In genomic region chr14:100893228-100893601, GRCh38 we compare ENCODE assay signal across 19 cellular contexts. TPM values are rescaled to one million over a fixed set of nuclear protein-coding genes. Genes with fewer than 3 reads are reported as not detected.
"Had no signal": no experiment of that assay in that cellular context is flagged by ENCODE, and none has a peak within 500 bp of the region (broad histone marks: within the 10 kb centered on the region; RNA-seq: fewer than 3 reads in every experiment).

No MANE protein-coding gene starts in this region.

- H3K4me1 Mint-ChIP-seq: activated CD4-positive, alpha-beta memory T cell treated with anti-CD3 and anti-CD28 coated beads, Interleukin-2, amount 10 ng/mL, durations not matched to agents 7 days and 5 days; activated CD4-positive, alpha-beta T cell treated with anti-CD3 and anti-CD28 coated beads for 36 hours; natural killer cell; stimulated activated memory B cell treated with anti-CD40 and anti-IgM and Interleukin-4, amounts not matched to agents 10 μg/mL and 1 μg/mL and 100 μg/mL, for 72 hours had no signal

- DNase-seq: activated CD4-positive, alpha-beta memory T cell treated with anti-CD3 and anti-CD28 coated beads, Interleukin-2, amount 10 ng/mL, durations not matched to agents 7 days and 5 days; activated CD4-positive, alpha-beta T cell treated with anti-CD3 and anti-CD28 coated beads for 36 hours; activated CD8-positive, alpha-beta memory T cell treated with anti-CD3 and anti-CD28 coated beads, Interleukin-2, amount 50 U/mL, for 4 hours; activated naive CD4-positive, alpha-beta T cell; activated T-cell treated with anti-CD3 and anti-CD28 coated beads, Interleukin-2, amount 50 U/mL, for 72 hours; caudate nucleus; effector CD4-positive, alpha-beta T cell; foreskin melanocyte; mucosa of descending colon; small intestine; T-helper 1 cell had no signal

- H3K9me3 ChIP-seq: mucosa of descending colon, ovary, transverse colon had no signal

- H3K36me3 ChIP-seq: ovary, transverse colon had no signal

- H3K9me3 Mint-ChIP-seq: activated CD4-positive, alpha-beta memory T cell treated with anti-CD3 and anti-CD28 coated beads, Interleukin-2, amount 10 ng/mL, durations not matched to agents 7 days and 5 days; activated T-cell treated with anti-CD3 and anti-CD28 coated beads, Interleukin-2, amount 50 U/mL, for 72 hours; natural killer cell; stimulated activated memory B cell treated with anti-CD40 and anti-IgM and Interleukin-4, amounts not matched to agents 10 μg/mL and 1 μg/mL and 100 μg/mL, for 72 hours had no signal

- H3K27me3 ChIP-seq: ovary had no signal

- H3K4me3 Mint-ChIP-seq: activated CD4-positive, alpha-beta memory T cell treated with anti-CD3 and anti-CD28 coated beads, Interleukin-2, amount 10 ng/mL, durations not matched to agents 7 days and 5 days; activated CD4-positive, alpha-beta T cell treated with anti-CD3 and anti-CD28 coated beads for 36 hours; activated T-cell treated with anti-CD3 and anti-CD28 coated beads, Interleukin-2, amount 50 U/mL, for 72 hours; natural killer cell; stimulated activated memory B cell treated with anti-CD40 and anti-IgM and Interleukin-4, amounts not matched to agents 10 μg/mL and 1 μg/mL and 100 μg/mL, for 72 hours had no signal

- H3K27ac Mint-ChIP-seq: activated CD4-positive, alpha-beta memory T cell treated with anti-CD3 and anti-CD28 coated beads, Interleukin-2, amount 10 ng/mL, durations not matched to agents 7 days and 5 days; activated CD4-positive, alpha-beta T cell treated with anti-CD3 and anti-CD28 coated beads for 36 hours; activated T-cell treated with anti-CD3 and anti-CD28 coated beads, Interleukin-2, amount 50 U/mL, for 72 hours; natural killer cell; stimulated activated memory B cell treated with anti-CD40 and anti-IgM and Interleukin-4, amounts not matched to agents 10 μg/mL and 1 μg/mL and 100 μg/mL, for 72 hours had no signal

- H3K36me3 Mint-ChIP-seq: natural killer cell; stimulated activated memory B cell treated with anti-CD40 and anti-IgM and Interleukin-4, amounts not matched to agents 10 μg/mL and 1 μg/mL and 100 μg/mL, for 72 hours had no signal

- H3K27me3 Mint-ChIP-seq: stimulated activated memory B cell treated with anti-CD40 and anti-IgM and Interleukin-4, amounts not matched to agents 10 μg/mL and 1 μg/mL and 100 μg/mL, for 72 hours had no signal

- H3K27ac ChIP-seq: coronary artery, ovary, transverse colon, VCaP had no signal

- H3K4me3 ChIP-seq: coronary artery, mucosa of descending colon, ovary, transverse colon had no signal

- ATAC-seq: activated CD4-positive, alpha-beta T cell treated with anti-CD3 and anti-CD28 coated beads for 36 hours; activated T-cell treated with anti-CD3 and anti-CD28 coated beads, Interleukin-2, amount 50 U/mL, for 72 hours; mucosa of descending colon; natural killer cell; stimulated activated memory B cell treated with anti-CD40 and anti-IgM and Interleukin-4, amounts not matched to agents 10 μg/mL and 1 μg/mL and 100 μg/mL, for 72 hours had no signal

RNA-seq across cellular contexts. Expression of gene RTL1, which starts 10.3 kb away (rescaled TPM):
- total RNA-seq: activated CD4-positive, alpha-beta memory T cell treated with anti-CD3 and anti-CD28 coated beads, Interleukin-2, amount 10 ng/mL, durations not matched to agents 7 days and 5 days; activated CD4-positive, alpha-beta T cell treated with anti-CD3 and anti-CD28 coated beads for 36 hours; activated T-cell treated with anti-CD3 and anti-CD28 coated beads, Interleukin-2, amount 50 U/mL, for 72 hours; mucosa of descending colon; natural killer cell; renal cortical epithelial cell; subcutaneous adipose tissue; transverse colon had no signal
